1 cellular context compared by ENCODE assay signal in genomic region chr19:55638864-55639359, GRCh38.
TF ChIP-seq lines count a peak whose summit lies in the region.

No MANE protein-coding gene starts in this region.

TF ChIP-seq in K562, 482 proteins besides CTCF, POLR2A, EP300 and RAD21 (continues in another document):
- TF ChIP-seq ZNF217 (CRISPR knock-in tag; IDR thresholded peaks at IDR 0.05) (no peak), FOS (IDR thresholded peaks at IDR 0.05; ENCODE audit: extremely low read depth, insufficient read length) (no peak), ZNF644 (tag; IDR thresholded peaks at IDR 0.05; ENCODE audit: low read depth) (0 out of 2 replicates have a peak, but pooled peaks have one; percentile 33), SMARCB1 (IDR thresholded peaks at IDR 0.05; ENCODE audit: insufficient read length, low read depth) (no peak), ERF (CRISPR knock-in tag; IDR thresholded peaks at IDR 0.05) (0 out of 2 replicates have a peak, but pooled peaks have one; percentile 50), TSC22D4 (tag; IDR thresholded peaks at IDR 0.05) (no peak), RERE (CRISPR knock-in tag; IDR thresholded peaks at IDR 0.05; ENCODE audit: borderline replicate concordance) (no peak), MNT (conservative IDR thresholded peaks at IDR 0.05) (no peak), CREM (IDR thresholded peaks at IDR 0.05; ENCODE audit: low read depth) (0 out of 2 replicates have a peak, but pooled peaks have one; percentile 32), SP2 (IDR thresholded peaks at IDR 0.05; ENCODE audit: extremely low read depth, low read depth, low read length, poor library complexity, severe bottlenecking) (peak; percentile 54), TFAP4 (CRISPR knock-in tag; IDR thresholded peaks at IDR 0.05; ENCODE audit: borderline replicate concordance) (peak; percentile 18; the same call in 1 of the 2 replicates), CHAMP1 (IDR thresholded peaks at IDR 0.05) (peak; percentile 80), E2F3 (CRISPR knock-in tag; IDR thresholded peaks at IDR 0.05) (no peak), RCOR1 (IDR thresholded peaks at IDR 0.05; ENCODE audit: borderline replicate concordance in 1 of 2, low read depth in 2 of 2, low read length in 2 of 2) (0 out of 4 replicates have a peak, but pooled peaks of 1 of the 2 experiments have one; percentile 35), BCOR (IDR thresholded peaks at IDR 0.05) (peak; percentile 65), KDM4B (IDR thresholded peaks at IDR 0.05; ENCODE audit: borderline replicate concordance in 2 of 2, low read depth in 1 of 2) (no peak), PRDM10 (IDR thresholded peaks at IDR 0.05; ENCODE audit: partially characterized antibody) (peak; percentile 92), NFATC3 (IDR thresholded peaks at IDR 0.05) (no peak), CTCFL (IDR thresholded peaks at IDR 0.05; ENCODE audit: borderline replicate concordance, insufficient read depth, low read depth, low read length, poor library complexity, severe bottlenecking) (peak; percentile 39), ZNF121 (CRISPR knock-in tag; conservative IDR thresholded peaks at IDR 0.05) (peak; percentile 77), FOXK2 (conservative IDR thresholded peaks at IDR 0.05 in 1 of 2, IDR thresholded peaks at IDR 0.05 in 1 of 2; ENCODE audit: low read depth in 2 of 2) (no peak), BRD9 (IDR thresholded peaks at IDR 0.05; ENCODE audit: low read depth, partially characterized antibody) (no peak), ZBTB11 (CRISPR knock-in tag; IDR thresholded peaks at IDR 0.05) (peak in 1 of 3 experiments; percentile 28; a peak in 1 of 6 replicates), SUPT5H (IDR thresholded peaks at IDR 0.05) (0 out of 2 replicates have a peak, but pooled peaks have one; percentile 17), POLR2B (IDR thresholded peaks at IDR 0.05; ENCODE audit: low read depth, partially characterized antibody) (no peak), NBN (IDR thresholded peaks at IDR 0.05; ENCODE audit: low read depth) (no peak), MYC (IDR thresholded peaks at IDR 0.05; ENCODE audit: low read depth, low read length) (peak; percentile 47; the same call in 1 of the 2 replicates), MYC (CRISPR knock-in tag; IDR thresholded peaks at IDR 0.05; ENCODE audit: borderline replicate concordance, low read depth) (no peak), EGR1 (conservative IDR thresholded peaks at IDR 0.05) (peak; percentile 18; the same call in 1 of the 2 replicates), AFF4 (CRISPR knock-in tag; IDR thresholded peaks at IDR 0.05) (no peak)
